ENCODE assay signal across 8 cellular contexts in the genomic region with DNA sequence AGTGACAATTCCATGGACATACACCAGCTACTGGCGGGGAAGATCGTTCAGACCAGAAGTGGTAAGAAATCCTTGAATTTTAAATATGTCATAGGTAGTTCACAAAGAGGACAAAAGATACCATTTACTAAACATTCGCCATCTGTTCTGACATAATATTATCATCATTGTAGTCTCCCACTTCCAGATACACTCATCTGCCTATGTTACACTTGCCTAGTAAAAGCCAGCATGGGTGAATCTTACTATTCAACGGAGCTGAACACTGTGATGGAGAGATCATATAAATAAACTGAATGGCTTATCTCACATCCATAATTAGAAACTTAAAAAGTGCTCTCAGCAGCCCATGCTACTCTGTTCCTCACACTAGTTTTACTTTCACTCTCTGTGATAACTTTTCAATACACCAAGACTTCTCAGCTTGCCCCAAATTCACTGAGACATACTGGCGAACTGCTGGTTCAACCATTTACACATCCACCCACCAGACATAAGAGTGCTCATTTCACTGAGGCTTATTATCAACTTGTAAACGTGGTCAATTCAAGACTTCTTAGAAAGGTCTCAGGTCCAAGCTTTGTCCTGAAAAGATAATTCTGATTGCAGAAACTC. TPM values are rescaled to one million over a fixed set of nuclear protein-coding genes. Genes with fewer than 3 reads are reported as not detected.
DNase-seq lines count a peak whose midpoint lies in the region; ATAC-seq, FAIRE-seq and TF ChIP-seq lines count a peak whose summit lies in the region.

No MANE protein-coding gene starts in this region.

- H4K91ac ChIP-seq in IMR-90 (ENCODE audit: insufficient read depth, low read depth, low read length), result peak overlapping the region; percentile 93

- H3K56ac ChIP-seq in IMR-90 (ENCODE audit: extremely low read depth, insufficient read depth, low read length), result peak overlapping the region; percentile 99

- H3K9me3 ChIP-seq in IMR-90 (ENCODE audit: control insufficient read depth, insufficient read depth, low read length) (no peaks in the 10 kb centered on the region), ascending aorta (no peaks in the 10 kb centered on the region), thoracic aorta (no peaks in the 10 kb centered on the region)

- peak overlapping the region; percentile 97 for H2BK15ac ChIP-seq in IMR-90 (ENCODE audit: low read depth, low read length)

- WGBS in IMR-90 (ENCODE audit: extremely low coverage in 2 of 2, insufficient read length in 1 of 2), 2 experiments, result 0% methylated on average over 2 of the region's 6 CpGs; no CpG with 5 or more reads in 1 of the 2 experiments

- TF ChIP-seq POLR2A in GM12891 (IDR thresholded peaks at IDR 0.05; ENCODE audit: low read depth, low read length) (no peak; the same call in 1 of the 2 replicates), IMR-90 (IDR thresholded peaks at IDR 0.05; ENCODE audit: low read depth, low read length) (no peak)

- H4K5ac ChIP-seq in IMR-90 (ENCODE audit: low read depth, low read length), result peak overlapping the region; percentile 95

- H3K36me3 ChIP-seq in IMR-90 (ENCODE audit: control insufficient read depth, insufficient read depth, low read length) (no peaks in the 10 kb centered on the region), ascending aorta (no peaks in the 10 kb centered on the region), kidney epithelial cell (ENCODE audit: control insufficient read depth, insufficient read depth, low read length) (no peaks in the 10 kb centered on the region), thoracic aorta (no peaks in the 10 kb centered on the region)

- H2AFZ ChIP-seq in IMR-90 (replicated peaks; ENCODE audit: low read length, poor library complexity), result peak overlapping the region; percentile 90

- H3K27ac ChIP-seq in IMR-90 (ENCODE audit: insufficient read depth, low read length), result peak overlapping the region; percentile 80
- H3K27ac ChIP-seq in ascending aorta, result peak overlapping the region; percentile 97 to 100
- H3K27ac ChIP-seq in thoracic aorta, result peak overlapping the region; percentile 99 to 100

- H3K18ac ChIP-seq in IMR-90 (ENCODE audit: low read depth, low read length), result peak overlapping the region; percentile 94; the same call in 1 of the 2 replicates

- no peak for TF ChIP-seq RAD21 in IMR-90 (IDR thresholded peaks at IDR 0.05; ENCODE audit: low read length)

- H2BK5ac ChIP-seq in IMR-90 (ENCODE audit: low read depth, low read length, poor library complexity, severe bottlenecking), result peak overlapping the region; percentile 94

- H3K27me3 ChIP-seq in IMR-90 (ENCODE audit: control insufficient read depth, insufficient read depth, low read length) (no peaks in the 10 kb centered on the region), ascending aorta (no peaks in the 10 kb centered on the region), kidney epithelial cell (ENCODE audit: control insufficient read depth, insufficient read depth, low read length) (no peaks in the 10 kb centered on the region), thoracic aorta (replicated peaks; ENCODE audit: insufficient read depth) (no peaks in the 10 kb centered on the region)

- H2BK20ac ChIP-seq in IMR-90 (ENCODE audit: low read depth, low read length), result peak overlapping the region; percentile 89

- dilution Hi-C loops in IMR-90 (cut with HindIII; ENCODE audit: low sequenced_read_pairs, unreplicated experiment), result no loop called here

- H2AK9ac ChIP-seq in IMR-90 (replicated peaks; ENCODE audit: low read depth, low read length, poor library complexity), result no peak overlapping the region

- peak overlapping the region; percentile 96 for H3K4ac ChIP-seq in IMR-90 (ENCODE audit: low read depth, low read length)

- peaks cover 36% of the 10 kb centered on the region for H4K20me1 ChIP-seq in IMR-90 (ENCODE audit: insufficient read depth, low read length)

- H3K79me1 ChIP-seq in IMR-90 (ENCODE audit: low read depth in 1 of 2, low read length in 2 of 2), result peaks cover 0 to 6% of the 10 kb centered on the region in 2 experiments; a peak in 1 of 4 replicates

- POLR2A ChIA-PET in IMR-90 (lab: Charles Lee; ENCODE audit: unreplicated experiment), result no interaction called here

- FAIRE-seq in GM12891 (lab: Jason Lieb, UNC), result no peak

- H2AK5ac ChIP-seq in IMR-90 (ENCODE audit: low read depth, low read length), result peak overlapping the region; percentile 81; the same call in 1 of the 2 replicates

- peak overlapping the region; percentile 86 to 99 for H4K8ac ChIP-seq in IMR-90 (ENCODE audit: low read depth in 2 of 2, low read length in 2 of 2)

- CTCF ChIA-PET in IMR-90 (lab: Yijun Ruan, JAX), result interaction anchor here (0.6 to 1.8 kb wide), 8 partner anchors 9 to 231 kb away, joined by 3 to 6 read pairs (median 4); partner anchors contain the start of gene FMO4

- intact Hi-C loops in IMR-90 (cut with micrococcal nuclease) (loop anchor here (1.0 to 10.0 kb wide), 3 partner anchors 231 to 497 kb away; partner anchors contain the start of gene FMO1), ascending aorta (cut with DNase I) (loop anchor here (2.0 to 5.0 kb wide), 5 partner anchors 16 to 297 kb away; partner anchors contain the start of genes FMO4 and METTL13)

- in situ Hi-C loops in IMR-90 (cut with MboI; ENCODE audit: low sequenced_read_pairs), result no loop called here

- peak overlapping the region; percentile 93 for H3K4me2 ChIP-seq in IMR-90 (ENCODE audit: low read depth, low read length)

- TSS peak; percentile 80 for BruUV-seq in IMR-90 (replicated peaks; lab: Mats Ljungman, UMichigan)

- H3K4me3 ChIP-seq in IMR-90 (ENCODE audit: insufficient read depth, low read depth, low read length) (peak overlapping the region; percentile 87), ascending aorta (peak overlapping the region; percentile 75 to 91), kidney epithelial cell (ENCODE audit: low read depth, low read length) (peak overlapping the region; percentile 90), thoracic aorta (peak overlapping the region; percentile 91)

- peaks cover 2% of the 10 kb centered on the region; the same call in 1 of the 2 replicates for H3K4me1 ChIP-seq in IMR-90 (ENCODE audit: control insufficient read depth, insufficient read depth, low read length)
- peaks cover 3 to 13% of the 10 kb centered on the region in 2 donors for H3K4me1 ChIP-seq in ascending aorta
- H3K4me1 ChIP-seq in thoracic aorta (ENCODE audit: control insufficient read depth in 1 of 2, low read depth in 2 of 2), result peaks cover 21 to 39% of the 10 kb centered on the region in 2 donors

- DNase-seq in GM12891 (ENCODE audit: insufficient read length, low spot score), result no peak
- no peak for DNase-seq in IMR-90
- no peak for DNase-seq in ascending aorta (ENCODE audit: low spot score in 2 of 2)
- DNase-seq in kidney epithelial cell (ENCODE audit: low read depth), result no peak
- no peak for DNase-seq in thoracic aorta (ENCODE audit: low spot score)
- DNase-seq in 8988T, result no peak
- DNase-seq in activated CD4-positive, CD25-positive, alpha-beta regulatory T cell (lab: John Stamatoyannopoulos, UW), result no peak

- H2BK120ac ChIP-seq in IMR-90 (ENCODE audit: low read depth, low read length), result peak overlapping the region; percentile 93

- peak overlapping the region; percentile 100 for H3K14ac ChIP-seq in IMR-90 (replicated peaks; ENCODE audit: low read depth, low read length)

- TF ChIP-seq CTCF in IMR-90 (conservative IDR thresholded peaks at IDR 0.05; ENCODE audit: low read depth, low read length) (no peak), ascending aorta (IDR thresholded peaks at IDR 0.05) (peak in 1 of 3 experiments; percentile 87), kidney epithelial cell (IDR thresholded peaks at IDR 0.05; ENCODE audit: insufficient read depth, low read length, poor library complexity, severe bottlenecking) (no peak), thoracic aorta (IDR thresholded peaks at IDR 0.05) (no peak)

- peak overlapping the region; percentile 98 for H3K9ac ChIP-seq in IMR-90 (ENCODE audit: low read depth, low read length)

- ATAC-seq in GM21619 (IDR thresholded peaks at IDR 0.05; ENCODE audit: unreplicated experiment) (peak; percentile 51), IMR-90 (ENCODE audit: low read depth) (peak; percentile 43), thoracic aorta (ENCODE audit: insufficient number of reproducible peaks, low FRiP score, low read depth) (no peak)

- H3K23ac ChIP-seq in IMR-90 (ENCODE audit: low read depth, low read length), result peak overlapping the region; percentile 98

- no peaks in the 10 kb centered on the region; the same call in 1 of the 2 replicates for H3K9me1 ChIP-seq in IMR-90 (ENCODE audit: insufficient read depth, low read length)

TF ChIP-seq in GM12891, 5 proteins besides CTCF, POLR2A, EP300 and RAD21:
- TF ChIP-seq SPI1 (IDR thresholded peaks at IDR 0.05; ENCODE audit: low read depth, low read length) (peak; percentile 46; the same call in 1 of the 2 replicates), PAX5 (IDR thresholded peaks at IDR 0.05; ENCODE audit: insufficient read depth, low read length, severe bottlenecking) (no peak), POU2F2 (IDR thresholded peaks at IDR 0.05; ENCODE audit: low read depth, low read length) (no peak), TAF1 (IDR thresholded peaks at IDR 0.05; ENCODE audit: low read depth, low read length) (0 out of 2 replicates have a peak, but pooled peaks have one; percentile 19)

TF ChIP-seq in IMR-90, 13 proteins besides CTCF, POLR2A, EP300 and RAD21 (continues in another document):
- TF ChIP-seq RFX5 (IDR thresholded peaks at IDR 0.05; ENCODE audit: low read depth, low read length), result no peak
- no peak for TF ChIP-seq ELK1 (IDR thresholded peaks at IDR 0.05; ENCODE audit: borderline replicate concordance, low read depth, low read length)

RNA-seq across cellular contexts. Expression of gene PRRC2C, which starts 0.5 kb away (rescaled TPM):
- 62.3 TPM for polyA plus RNA-seq in GM12891 (2012; ENCODE audit: low read depth, missing spikeins)
- 58.3 and 66.4 TPM in 2 replicates for total RNA-seq in IMR-90 (2012; rRNA removed)
- 46.4 and 54.0 TPM in 2 replicates for polyA plus RNA-seq in IMR-90 (2012; rRNA removed)
- 14.8 and 17.9 TPM in 2 replicates for polyA plus RNA-seq in IMR-90 (2012; cell fraction: cytosol; rRNA removed)
- 16.0 and 73.3 TPM in 2 replicates for polyA plus RNA-seq in IMR-90 (2012; cell fraction: nucleus; rRNA removed; ENCODE audit: low replicate concordance)
- total RNA-seq in ascending aorta, result 46.3 TPM
- 95.3 and 96.7 TPM in 2 replicates for total RNA-seq in kidney epithelial cell
- 100 to 1,000 TPM in 1 of 2 donors, 10 to 100 TPM in 1; 73.9 to 127 TPM for total RNA-seq in thoracic aorta
